Comparison of ENCODE assay signal across 21 cellular contexts in the genomic region with DNA sequence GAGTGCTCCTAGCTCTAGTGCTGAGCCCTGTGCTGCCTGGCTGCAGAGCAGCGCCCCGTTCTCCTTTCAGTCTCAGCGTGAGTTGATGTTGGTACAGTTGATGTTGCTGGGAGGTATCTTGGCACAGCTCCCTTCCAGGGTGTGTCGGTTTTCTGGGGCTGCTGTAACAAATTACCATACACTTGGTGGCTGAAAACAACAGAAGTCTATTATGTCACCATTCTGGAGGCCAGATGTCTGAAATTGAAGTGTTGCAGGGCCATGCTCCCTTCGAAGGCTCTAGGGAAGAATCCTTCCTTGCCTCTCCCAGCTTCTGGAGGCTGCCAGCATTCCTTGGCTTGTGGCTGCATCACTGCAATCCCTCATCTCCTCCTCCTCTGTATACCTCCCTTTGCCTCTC.
DNase-seq lines count a peak whose midpoint lies in the region; ATAC-seq and TF ChIP-seq lines count a peak whose summit lies in the region.
"Had no signal": no experiment of that assay in that cellular context is flagged by ENCODE, and none has a peak within 500 bp of the region (broad histone marks: within the 10 kb centered on the region; RNA-seq: fewer than 3 reads in every experiment).

No MANE protein-coding gene starts in this region.

- no peak overlapping the region for H4K91ac ChIP-seq in H9 (ENCODE audit: insufficient read length, low read depth, low read length)

- no peaks in the 10 kb centered on the region for H3K27me3 ChIP-seq in H9 (ENCODE audit: insufficient read depth, low read length)
- H3K27me3 ChIP-seq: SJSA1 had no signal

- H2BK15ac ChIP-seq in H9 (ENCODE audit: low read depth, low read length), result no peak overlapping the region

- peak overlapping the region; percentile 36 for H2AK5ac ChIP-seq in H9 (ENCODE audit: insufficient read length, low read length)

- H3K27ac Mint-ChIP-seq in H9, result no peak overlapping the region
- H3K27ac Mint-ChIP-seq: CD8-positive, alpha-beta memory T cell had no signal

- H3K36me3 Mint-ChIP-seq in H9 (ENCODE audit: insufficient read depth in 1 of 3, low read depth in 3 of 3), result peaks cover 0 to 12% (median 8%) of the 10 kb centered on the region in 3 experiments; a peak in 6 of 7 replicates

- no peak overlapping the region for H3K18ac ChIP-seq in H9 (ENCODE audit: insufficient read length, low read depth, low read length)

- no peak overlapping the region for H3K14ac ChIP-seq in H9 (ENCODE audit: insufficient read depth, low read length)

- H3K4me1 ChIP-seq in H9 (ENCODE audit: insufficient read depth, low read length), result peaks cover 3% of the 10 kb centered on the region; the same call in 1 of the 2 replicates
- H3K4me1 ChIP-seq: A549, HAP-1 had no signal

- H2BK5ac ChIP-seq in H9 (ENCODE audit: insufficient read length, low read length), result no peak overlapping the region

- H3K4me2 ChIP-seq in H9 (ENCODE audit: insufficient read depth, insufficient read length, low read length), result no peak overlapping the region
- H3K4me2 ChIP-seq: A549 had no signal

- H2BK120ac ChIP-seq in H9 (ENCODE audit: low read depth, low read length, poor library complexity, severe bottlenecking), result no peak overlapping the region

- no peak overlapping the region for H2BK12ac ChIP-seq in H9 (ENCODE audit: insufficient read length, low read depth, low read length)

- H4K8ac ChIP-seq in H9 (replicated peaks; ENCODE audit: insufficient read length, low read depth, low read length), result no peak overlapping the region

- DNase-seq in AG10803 (ENCODE audit: low read depth) (peak; percentile 33), H9 (no peak), NCI-H2171 treated with DMSO at 0.1 percent for 48 hours (lab: John Stamatoyannopoulos, UW) (peak; percentile 91), DMS153 (lab: John Stamatoyannopoulos, UW) (no peak), HCEC 1CT (no peak), KBM-7 (no peak)
- no peak for DNase-seq in effector CD4-positive, alpha-beta T cell
- DNase-seq: C1 segment of cervical spinal cord; CD8-positive, alpha-beta memory T cell; DND-41; NCI-H1048; NCI-H1436; NCI-H2029 treated with DMSO at 0.1 percent for 48 hours; NCI-H510A; NCI-H82; T-helper 2 cell had no signal

- no peaks in the 10 kb centered on the region for H3K79me1 ChIP-seq in H9 (ENCODE audit: insufficient read depth, low read depth, low read length, poor library complexity, severe bottlenecking)

- H3K4ac ChIP-seq in H9 (ENCODE audit: low read depth, low read length), result no peak overlapping the region

- no peak overlapping the region for H3K56ac ChIP-seq in H9 (ENCODE audit: insufficient read length, low read depth, low read length)

- H4K5ac ChIP-seq in H9 (ENCODE audit: insufficient read length, low read depth, low read length), result no peak overlapping the region

- H3K4me3 ChIP-seq in AG10803 (ENCODE audit: low read length), result no peak overlapping the region
- H3K4me3 ChIP-seq: A549, HAP-1, SJSA1 had no signal

- no peak overlapping the region for H3K27ac ChIP-seq in H9 (ENCODE audit: insufficient read length, low read depth, low read length)
- H3K27ac ChIP-seq: A549, RWPE1, SJSA1 had no signal

- peaks cover 37 to 49% of the 10 kb centered on the region in 2 experiments for H3K4me1 Mint-ChIP-seq in H9
- H3K4me1 Mint-ChIP-seq: CD8-positive, alpha-beta memory T cell had no signal

- no peak overlapping the region for H2AFZ ChIP-seq in H9 (ENCODE audit: low read length)

- peak; percentile 26 for ATAC-seq in esophagus mucosa
- ATAC-seq: A549 had no signal

- H3K79me2 ChIP-seq in H9 (ENCODE audit: insufficient read depth, low read length), result no peaks in the 10 kb centered on the region

- WGBS in H9 (ENCODE audit: extremely low coverage, insufficient read length, low lambda C conversion rate), result no CpG with 5 or more reads among the region's 5 CpGs

- H3K9me3 ChIP-seq in H9 (ENCODE audit: control insufficient read depth, low read depth, low read length), result no peaks in the 10 kb centered on the region
- H3K9me3 ChIP-seq: A549, HAP-1 had no signal

- no peaks in the 10 kb centered on the region for H3K23me2 ChIP-seq in H9 (ENCODE audit: insufficient read length, low read depth, low read length, poor library complexity, severe bottlenecking)

- H2BK20ac ChIP-seq in H9 (ENCODE audit: low read depth, low read length, poor library complexity, severe bottlenecking), result no peak overlapping the region

- TF ChIP-seq CTCF in AG10803 (conservative IDR thresholded peaks at IDR 0.05; ENCODE audit: low read length) (no peak), H9 (conservative IDR thresholded peaks at IDR 0.05) (no peak)

- no peak overlapping the region for H3K4me3 Mint-ChIP-seq in H9
- H3K4me3 Mint-ChIP-seq: CD8-positive, alpha-beta memory T cell had no signal

- H3K9ac ChIP-seq in H9 (ENCODE audit: extremely low read depth, insufficient read length, low read length), result no peak overlapping the region

- H4K20me1 ChIP-seq in H9 (ENCODE audit: control insufficient read depth, insufficient read depth, insufficient read length), result no peaks in the 10 kb centered on the region

- H3K9me3 Mint-ChIP-seq in H9, result peaks cover 0 to 6% of the 10 kb centered on the region in 2 experiments; a peak in 3 of 5 replicates

- no peak overlapping the region for H3K23ac ChIP-seq in H9 (ENCODE audit: insufficient read length, low read depth, low read length)

- H3T11ph ChIP-seq in H9 (ENCODE audit: low read length), result no peak overlapping the region

- no peaks in the 10 kb centered on the region; the same call in 1 of the 2 replicates for H3K27me3 Mint-ChIP-seq in H9 (ENCODE audit: low read depth)

- in situ Hi-C loops in KBM-7 (cut with MboI; ENCODE audit: low pct_unique_long_range_greater_than_20kb, low sequenced_read_pairs), result no loop called here

Comparison
In these comparisons a context has a peak if more than half of its experiments do, and no peak if none do; other contexts are left out.
1. DNase-seq: peak in AG10803 (single experiment) and NCI-H2171 treated with DMSO at 0.1 percent for 48 hours (single experiment); none in H9 (single experiment), DMS153 (single experiment), HCEC 1CT (single experiment), effector CD4-positive, alpha-beta T cell (single experiment) and KBM-7 (single experiment).